Comparison of ENCODE assay signal across 23 cellular contexts in the genomic region with DNA sequence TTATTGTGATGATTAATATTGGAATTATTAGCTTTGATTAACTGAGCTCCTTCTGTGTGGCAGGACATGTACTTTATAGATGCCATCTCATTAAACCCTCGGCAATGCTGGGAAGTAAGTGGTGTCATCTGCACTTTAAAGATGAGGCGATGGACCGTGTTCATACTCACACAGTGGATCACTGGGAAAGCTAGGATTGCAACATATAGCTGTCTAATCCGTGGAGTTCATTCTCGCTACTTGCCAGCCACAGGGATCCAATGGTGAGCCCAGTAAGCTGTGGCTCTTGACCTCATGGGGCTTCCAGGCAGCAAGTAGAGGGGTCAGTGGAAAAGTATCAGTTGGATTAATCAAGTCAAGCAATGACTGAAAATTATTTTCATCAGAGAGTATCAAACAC.
"Had no signal": no experiment of that assay in that cellular context is flagged by ENCODE, and none has a peak within 500 bp of the region (broad histone marks: within the 10 kb centered on the region; RNA-seq: fewer than 3 reads in every experiment).

No MANE protein-coding gene starts in this region.

- H3K36me3 ChIP-seq: esophagus muscularis mucosa, gastroesophageal sphincter, WERI-Rb-1 had no signal

- DNase-seq: activated B cell treated with CpG ODN at 0.5 μM for 24 hours; activated gamma-delta T cell; activated naive CD4-positive, alpha-beta T cell; amniotic stem cell; anterior cingulate cortex; dorsolateral prefrontal cortex had no signal

- H3K4me3 Mint-ChIP-seq: activated B cell treated with CpG ODN at 0.5 μM for 24 hours; activated CD8-positive, alpha-beta memory T cell treated with anti-CD3 and anti-CD28 coated beads, Interleukin-2, amount 10 ng/mL, durations not matched to agents 7 days and 5 days; activated CD8-positive, alpha-beta T cell treated with anti-CD3 and anti-CD28 coated beads, Interleukin-2, amount 10 ng/mL, durations not matched to agents 7 days and 5 days; activated naive CD4-positive, alpha-beta T cell treated with anti-CD3 and anti-CD28 coated beads, Interleukin-2, amount 10 ng/mL, durations not matched to agents 7 days and 5 days; activated naive CD8-positive, alpha-beta T cell treated with anti-CD3 and anti-CD28 coated beads, Interleukin-2, amount 10 ng/mL, durations not matched to agents 7 days and 5 days; activated T-cell treated with anti-CD3 and anti-CD28 coated beads, Interleukin-2, amount 50 U/mL, for 24 hours; activated T-cell treated with anti-CD3 and anti-CD28 coated beads, Interleukin-2, amount 50 U/mL, for 72 hours; central memory CD8-positive, alpha-beta T cell; dendritic cell treated with granulocyte-macrophage colony-stimulating factor and Interleukin-4, amounts not matched to agents 40 ng/mL and 50 ng/mL, for 4 days; endodermal cell; T-helper 17 cell; T-helper 2 cell treated with Interferon-gamma antibody and Interleukin-4, amounts not matched to agents 5 μg/mL and 100 μg/mL, for 36 hours had no signal

- H3K4me1 ChIP-seq: esophagus muscularis mucosa, gastroesophageal sphincter had no signal

- H3K4me1 Mint-ChIP-seq: activated B cell treated with CpG ODN at 0.5 μM for 24 hours; activated CD8-positive, alpha-beta memory T cell treated with anti-CD3 and anti-CD28 coated beads, Interleukin-2, amount 10 ng/mL, durations not matched to agents 7 days and 5 days; activated naive CD4-positive, alpha-beta T cell treated with anti-CD3 and anti-CD28 coated beads, Interleukin-2, amount 10 ng/mL, durations not matched to agents 7 days and 5 days; activated naive CD8-positive, alpha-beta T cell treated with anti-CD3 and anti-CD28 coated beads, Interleukin-2, amount 10 ng/mL, durations not matched to agents 7 days and 5 days; central memory CD8-positive, alpha-beta T cell; T-helper 17 cell had no signal

- H3K27me3 Mint-ChIP-seq: activated B cell treated with CpG ODN at 0.5 μM for 24 hours; activated CD8-positive, alpha-beta memory T cell treated with anti-CD3 and anti-CD28 coated beads, Interleukin-2, amount 10 ng/mL, durations not matched to agents 7 days and 5 days; activated naive CD4-positive, alpha-beta T cell treated with anti-CD3 and anti-CD28 coated beads, Interleukin-2, amount 10 ng/mL, durations not matched to agents 7 days and 5 days; activated naive CD8-positive, alpha-beta T cell treated with anti-CD3 and anti-CD28 coated beads, Interleukin-2, amount 10 ng/mL, durations not matched to agents 7 days and 5 days had no signal

- H3K27me3 ChIP-seq: brain microvascular endothelial cell, dorsolateral prefrontal cortex, esophagus muscularis mucosa, gastroesophageal sphincter had no signal

- H3K36me3 Mint-ChIP-seq: activated CD8-positive, alpha-beta memory T cell treated with anti-CD3 and anti-CD28 coated beads, Interleukin-2, amount 10 ng/mL, durations not matched to agents 7 days and 5 days; activated naive CD4-positive, alpha-beta T cell treated with anti-CD3 and anti-CD28 coated beads, Interleukin-2, amount 10 ng/mL, durations not matched to agents 7 days and 5 days; activated naive CD8-positive, alpha-beta T cell treated with anti-CD3 and anti-CD28 coated beads, Interleukin-2, amount 10 ng/mL, durations not matched to agents 7 days and 5 days had no signal

- H3K4me3 ChIP-seq: coronary artery, dorsolateral prefrontal cortex, esophagus muscularis mucosa, gastroesophageal sphincter had no signal

- H3K27ac Mint-ChIP-seq: activated B cell treated with CpG ODN at 0.5 μM for 24 hours; activated CD8-positive, alpha-beta memory T cell treated with anti-CD3 and anti-CD28 coated beads, Interleukin-2, amount 10 ng/mL, durations not matched to agents 7 days and 5 days; activated CD8-positive, alpha-beta T cell treated with anti-CD3 and anti-CD28 coated beads, Interleukin-2, amount 10 ng/mL, durations not matched to agents 7 days and 5 days; activated naive CD4-positive, alpha-beta T cell treated with anti-CD3 and anti-CD28 coated beads, Interleukin-2, amount 10 ng/mL, durations not matched to agents 7 days and 5 days; activated naive CD4-positive, alpha-beta T cell treated with anti-CD3 and anti-CD28 coated beads, Interleukin-2, amount 50 U/mL, for 72 hours; activated naive CD8-positive, alpha-beta T cell treated with anti-CD3 and anti-CD28 coated beads, Interleukin-2, amount 10 ng/mL, durations not matched to agents 7 days and 5 days; activated T-cell treated with anti-CD3 and anti-CD28 coated beads, Interleukin-2, amount 50 U/mL, for 24 hours; activated T-cell treated with anti-CD3 and anti-CD28 coated beads, Interleukin-2, amount 50 U/mL, for 72 hours; dendritic cell treated with granulocyte-macrophage colony-stimulating factor and Interleukin-4, amounts not matched to agents 40 ng/mL and 50 ng/mL, for 4 days; endodermal cell; T-helper 17 cell; T-helper 2 cell treated with Interferon-gamma antibody and Interleukin-4, amounts not matched to agents 5 μg/mL and 100 μg/mL, for 36 hours had no signal

- H3K9me3 Mint-ChIP-seq: activated naive CD8-positive, alpha-beta T cell treated with anti-CD3 and anti-CD28 coated beads, Interleukin-2, amount 10 ng/mL, durations not matched to agents 7 days and 5 days; activated T-cell treated with anti-CD3 and anti-CD28 coated beads, Interleukin-2, amount 50 U/mL, for 72 hours; central memory CD8-positive, alpha-beta T cell; dendritic cell treated with granulocyte-macrophage colony-stimulating factor and Interleukin-4, amounts not matched to agents 40 ng/mL and 50 ng/mL, for 4 days; T-helper 2 cell treated with Interferon-gamma antibody and Interleukin-4, amounts not matched to agents 5 μg/mL and 100 μg/mL, for 36 hours had no signal

- H3K27ac ChIP-seq: brain microvascular endothelial cell, coronary artery, dorsolateral prefrontal cortex, esophagus muscularis mucosa, gastroesophageal sphincter, WERI-Rb-1 had no signal
